In the genomic region with DNA sequence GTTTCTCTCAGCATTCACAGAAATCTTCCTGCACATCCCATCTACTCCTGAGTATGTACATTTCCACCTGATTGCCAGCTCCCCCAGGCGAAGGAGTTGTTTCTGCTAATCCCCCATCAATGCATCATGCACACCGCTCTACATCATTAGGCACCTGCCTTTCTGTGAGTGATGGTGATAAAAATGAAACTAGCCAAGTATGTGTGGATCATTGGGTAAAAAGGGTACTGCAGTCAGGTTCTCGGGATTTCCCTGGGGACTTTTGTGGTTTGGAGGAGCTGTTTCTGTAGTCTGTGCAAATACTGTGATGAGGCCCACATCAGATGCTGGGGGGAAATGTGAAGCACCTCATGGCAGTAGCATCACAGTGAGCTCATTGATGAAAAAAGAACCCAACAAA, we compare ENCODE assay signal across 8 cellular contexts.
DNase-seq lines count a peak whose midpoint lies in the region; ATAC-seq and TF ChIP-seq lines count a peak whose summit lies in the region.

No MANE protein-coding gene starts in this region.

- TF ChIP-seq CTCF in MM.1S (IDR thresholded peaks at IDR 0.05; ENCODE audit: low read length) = no peak

- peak overlapping the region; percentile 17 for H3K4me2 ChIP-seq in MM.1S (ENCODE audit: low read depth, low read length)

- peaks cover 24% of the 10 kb centered on the region for H3F3A ChIP-seq in MM.1S (ENCODE audit: insufficient read depth, low read length)

- peak overlapping the region; percentile 48; the same call in 1 of the 2 replicates for H2AFZ ChIP-seq in MM.1S (ENCODE audit: low read length)

- no peaks in the 10 kb centered on the region for H3K9me3 ChIP-seq in MM.1S (replicated peaks; ENCODE audit: insufficient read depth, low read length)

- H3K9ac ChIP-seq in MM.1S (ENCODE audit: low read length) = peak overlapping the region; percentile 28; the same call in 1 of the 2 replicates

- H3K79me2 ChIP-seq in MM.1S (ENCODE audit: low read length) = no peaks in the 10 kb centered on the region

- intact Hi-C loops in posterior cingulate gyrus (cut with DNase I) = no loop called here

- H3K9me2 ChIP-seq in MM.1S (replicated peaks; ENCODE audit: insufficient read depth, low read length) = no peaks in the 10 kb centered on the region

- no peaks in the 10 kb centered on the region for H4K20me1 ChIP-seq in MM.1S (ENCODE audit: insufficient read depth, low read length)

- H3K27ac ChIP-seq in MM.1S (ENCODE audit: low read length) = peak overlapping the region; percentile 84

- no peak overlapping the region for H3K4me3 ChIP-seq in MM.1S (ENCODE audit: low read length)

- H3K27me3 ChIP-seq in MM.1S (replicated peaks; ENCODE audit: insufficient read depth, low read length) = no peaks in the 10 kb centered on the region

- ATAC-seq in GM21576 (IDR thresholded peaks at IDR 0.05; ENCODE audit: unreplicated experiment) = peak; percentile 74

- DNase-seq in EL (peak; percentile 8), MM.1S (peak; percentile 82), activated T-cell treated with anti-CD3 and anti-CD28 coated beads for 48 hours (ENCODE audit: low read depth) (peak; percentile 63), islet precursor cell (no peak), GM03348 (ENCODE audit: low spot score) (no peak), posterior cingulate gyrus (no peak)
- DNase-seq in stimulated activated CD4-positive, alpha-beta T cell treated with anti-CD3 and anti-CD28 coated beads, Interleukin-2, amount 100 ng/mL, for 24 hours = peak; percentile 69 to 84

- no peaks in the 10 kb centered on the region for H3K36me3 ChIP-seq in MM.1S (replicated peaks; ENCODE audit: insufficient read depth, low read length)

- peaks cover 33% of the 10 kb centered on the region for H3K4me1 ChIP-seq in MM.1S (ENCODE audit: low read length)

Comparison
In these comparisons a context has a peak if more than half of its experiments do, and no peak if none do; other contexts are left out.
1. DNase-seq: peak in EL (single experiment), MM.1S (single experiment), activated T-cell treated with anti-CD3 and anti-CD28 coated beads for 48 hours (single experiment) and stimulated activated CD4-positive, alpha-beta T cell treated with anti-CD3 and anti-CD28 coated beads, Interleukin-2, amount 100 ng/mL, for 24 hours (2 of 2); none in islet precursor cell (single experiment), GM03348 (single experiment) and posterior cingulate gyrus (0 of 10).